In the genomic region with DNA sequence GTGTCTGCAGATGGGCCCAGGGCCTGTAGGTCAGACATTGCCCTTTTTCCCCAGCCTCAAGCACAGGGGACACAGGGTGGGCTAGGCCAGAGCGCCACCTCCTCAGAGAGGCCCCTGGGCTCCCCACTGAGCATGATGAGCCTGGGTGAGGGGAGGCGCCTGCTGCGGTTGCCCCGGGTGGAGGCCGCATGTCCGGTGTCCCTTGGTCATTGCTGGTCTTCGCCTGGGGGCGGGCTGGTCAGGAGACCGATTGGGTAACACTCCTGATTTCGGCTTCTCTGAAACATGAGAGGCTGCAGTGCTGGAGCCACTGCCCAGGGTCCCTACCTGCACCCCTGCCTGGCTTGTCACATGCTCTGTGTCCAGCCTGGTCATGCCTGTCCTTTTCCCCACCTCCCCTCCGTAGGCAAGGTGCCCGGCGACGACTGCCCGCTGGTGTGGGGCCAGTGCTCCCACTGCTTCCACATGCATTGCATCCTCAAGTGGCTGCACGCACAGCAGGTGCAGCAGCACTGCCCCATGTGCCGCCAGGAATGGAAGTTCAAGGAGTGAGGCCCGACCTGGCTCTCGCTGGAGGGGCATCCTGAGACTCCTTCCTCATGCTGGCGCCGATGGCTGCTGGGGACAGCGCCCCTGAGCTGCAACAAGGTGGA, we compare ENCODE assay signal across 2 cellular contexts.
TF ChIP-seq lines count a peak whose summit lies in the region.

No MANE protein-coding gene starts in this region.

TF ChIP-seq in Ishikawa, 13 proteins besides CTCF, POLR2A, EP300 and RAD21:
- TF ChIP-seq FOXM1 (IDR thresholded peaks at IDR 0.05; ENCODE audit: borderline replicate concordance, low read depth) (no peak), TAF1 (IDR thresholded peaks at IDR 0.05; ENCODE audit: low read depth) (no peak), CREB1 (IDR thresholded peaks at IDR 0.05; ENCODE audit: low read depth) (no peak), EGR1 (IDR thresholded peaks at IDR 0.05) (no peak), ZBTB7A (IDR thresholded peaks at IDR 0.05; ENCODE audit: low read depth) (no peak), CEBPB (IDR thresholded peaks at IDR 0.05) (0 out of 2 replicates have a peak, but pooled peaks have one; percentile 27)
- TF ChIP-seq, protein P1, sequence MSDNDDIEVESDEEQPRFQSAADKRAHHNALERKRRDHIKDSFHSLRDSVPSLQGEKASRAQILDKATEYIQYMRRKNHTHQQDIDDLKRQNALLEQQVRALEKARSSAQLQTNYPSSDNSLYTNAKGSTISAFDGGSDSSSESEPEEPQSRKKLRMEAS (IDR thresholded peaks at IDR 0.05), result 0 out of 2 replicates have a peak, but pooled peaks have one; percentile 14
- TF ChIP-seq, protein P2, sequence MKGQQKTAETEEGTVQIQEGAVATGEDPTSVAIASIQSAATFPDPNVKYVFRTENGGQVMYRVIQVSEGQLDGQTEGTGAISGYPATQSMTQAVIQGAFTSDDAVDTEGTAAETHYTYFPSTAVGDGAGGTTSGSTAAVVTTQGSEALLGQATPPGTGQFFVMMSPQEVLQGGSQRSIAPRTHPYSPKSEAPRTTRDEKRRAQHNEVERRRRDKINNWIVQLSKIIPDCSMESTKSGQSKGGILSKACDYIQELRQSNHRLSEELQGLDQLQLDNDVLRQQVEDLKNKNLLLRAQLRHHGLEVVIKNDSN (IDR thresholded peaks at IDR 0.05), result no peak

TF ChIP-seq in K562, 482 proteins besides CTCF, POLR2A, EP300 and RAD21 (continues in another document):
- TF ChIP-seq ZFP1 (CRISPR knock-in tag; IDR thresholded peaks at IDR 0.05), result no peak
- TF ChIP-seq KDM4B (IDR thresholded peaks at IDR 0.05; ENCODE audit: borderline replicate concordance in 2 of 2, low read depth in 1 of 2), result no peak
- TF ChIP-seq RAD51 (IDR thresholded peaks at IDR 0.05; ENCODE audit: borderline replicate concordance, low read depth), result no peak
- TF ChIP-seq PHF20 (IDR thresholded peaks at IDR 0.05; ENCODE audit: partially characterized antibody), result no peak
- TF ChIP-seq HMGN3 (IDR thresholded peaks at IDR 0.05; ENCODE audit: borderline replicate concordance, extremely low read depth, insufficient read length, low read depth, low read length), result peak; percentile 24
- TF ChIP-seq ZNF436 (CRISPR knock-in tag; IDR thresholded peaks at IDR 0.05), result no peak
- TF ChIP-seq ZNF165 (CRISPR knock-in tag; IDR thresholded peaks at IDR 0.05; ENCODE audit: borderline replicate concordance), result no peak
- TF ChIP-seq FOXM1 (IDR thresholded peaks at IDR 0.05; ENCODE audit: low read depth), result no peak
- 0 out of 2 replicates have a peak, but pooled peaks have one; percentile 24 for TF ChIP-seq FOXM1 (CRISPR knock-in tag; IDR thresholded peaks at IDR 0.05; ENCODE audit: low read depth)
- TF ChIP-seq ZNF699 (CRISPR knock-in tag; IDR thresholded peaks at IDR 0.05; ENCODE audit: insufficient replicate concordance), result no peak
- TF ChIP-seq POLR2G (IDR thresholded peaks at IDR 0.05; ENCODE audit: low read depth, low read length), result peak; percentile 88
- TF ChIP-seq CTBP1 (IDR thresholded peaks at IDR 0.05; ENCODE audit: borderline replicate concordance), result no peak
- no peak for TF ChIP-seq EP400 (IDR thresholded peaks at IDR 0.05)
- TF ChIP-seq, protein P3, sequence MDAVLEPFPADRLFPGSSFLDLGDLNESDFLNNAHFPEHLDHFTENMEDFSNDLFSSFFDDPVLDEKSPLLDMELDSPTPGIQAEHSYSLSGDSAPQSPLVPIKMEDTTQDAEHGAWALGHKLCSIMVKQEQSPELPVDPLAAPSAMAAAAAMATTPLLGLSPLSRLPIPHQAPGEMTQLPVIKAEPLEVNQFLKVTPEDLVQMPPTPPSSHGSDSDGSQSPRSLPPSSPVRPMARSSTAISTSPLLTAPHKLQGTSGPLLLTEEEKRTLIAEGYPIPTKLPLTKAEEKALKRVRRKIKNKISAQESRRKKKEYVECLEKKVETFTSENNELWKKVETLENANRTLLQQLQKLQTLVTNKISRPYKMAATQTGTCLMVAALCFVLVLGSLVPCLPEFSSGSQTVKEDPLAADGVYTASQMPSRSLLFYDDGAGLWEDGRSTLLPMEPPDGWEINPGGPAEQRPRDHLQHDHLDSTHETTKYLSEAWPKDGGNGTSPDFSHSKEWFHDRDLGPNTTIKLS (IDR thresholded peaks at IDR 0.05; ENCODE audit: borderline replicate concordance, low read depth), result no peak
- TF ChIP-seq POLR3G (IDR thresholded peaks at IDR 0.05; ENCODE audit: extremely low read depth, insufficient read length, insufficient replicate concordance), result no peak
- TF ChIP-seq GTF2A2 (tag; IDR thresholded peaks at IDR 0.05), result no peak
- no peak for TF ChIP-seq STAT5B (CRISPR knock-in tag; IDR thresholded peaks at IDR 0.05)
- no peak for TF ChIP-seq FOSL1 (tag; conservative IDR thresholded peaks at IDR 0.05)
- TF ChIP-seq, protein P4, sequence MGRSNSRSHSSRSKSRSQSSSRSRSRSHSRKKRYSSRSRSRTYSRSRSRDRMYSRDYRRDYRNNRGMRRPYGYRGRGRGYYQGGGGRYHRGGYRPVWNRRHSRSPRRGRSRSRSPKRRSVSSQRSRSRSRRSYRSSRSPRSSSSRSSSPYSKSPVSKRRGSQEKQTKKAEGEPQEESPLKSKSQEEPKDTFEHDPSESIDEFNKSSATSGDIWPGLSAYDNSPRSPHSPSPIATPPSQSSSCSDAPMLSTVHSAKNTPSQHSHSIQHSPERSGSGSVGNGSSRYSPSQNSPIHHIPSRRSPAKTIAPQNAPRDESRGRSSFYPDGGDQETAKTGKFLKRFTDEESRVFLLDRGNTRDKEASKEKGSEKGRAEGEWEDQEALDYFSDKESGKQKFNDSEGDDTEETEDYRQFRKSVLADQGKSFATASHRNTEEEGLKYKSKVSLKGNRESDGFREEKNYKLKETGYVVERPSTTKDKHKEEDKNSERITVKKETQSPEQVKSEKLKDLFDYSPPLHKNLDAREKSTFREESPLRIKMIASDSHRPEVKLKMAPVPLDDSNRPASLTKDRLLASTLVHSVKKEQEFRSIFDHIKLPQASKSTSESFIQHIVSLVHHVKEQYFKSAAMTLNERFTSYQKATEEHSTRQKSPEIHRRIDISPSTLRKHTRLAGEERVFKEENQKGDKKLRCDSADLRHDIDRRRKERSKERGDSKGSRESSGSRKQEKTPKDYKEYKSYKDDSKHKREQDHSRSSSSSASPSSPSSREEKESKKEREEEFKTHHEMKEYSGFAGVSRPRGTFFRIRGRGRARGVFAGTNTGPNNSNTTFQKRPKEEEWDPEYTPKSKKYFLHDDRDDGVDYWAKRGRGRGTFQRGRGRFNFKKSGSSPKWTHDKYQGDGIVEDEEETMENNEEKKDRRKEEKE (IDR thresholded peaks at IDR 0.05; ENCODE audit: borderline replicate concordance in 1 of 2, control insufficient read depth in 1 of 2, low read depth in 2 of 2, low read length in 1 of 2), result no peak
- TF ChIP-seq ZKSCAN8 (CRISPR knock-in tag; IDR thresholded peaks at IDR 0.05), result no peak
- peak; percentile 68 for TF ChIP-seq RBFOX2 (IDR thresholded peaks at IDR 0.05; ENCODE audit: low read depth, low read length)
- no peak for TF ChIP-seq ETV6 (IDR thresholded peaks at IDR 0.05; ENCODE audit: borderline replicate concordance in 1 of 2, low read depth in 2 of 2, low read length in 1 of 2)
- TF ChIP-seq ETV6 (CRISPR knock-in tag; IDR thresholded peaks at IDR 0.05; ENCODE audit: borderline replicate concordance), result no peak
- TF ChIP-seq, protein P5, sequence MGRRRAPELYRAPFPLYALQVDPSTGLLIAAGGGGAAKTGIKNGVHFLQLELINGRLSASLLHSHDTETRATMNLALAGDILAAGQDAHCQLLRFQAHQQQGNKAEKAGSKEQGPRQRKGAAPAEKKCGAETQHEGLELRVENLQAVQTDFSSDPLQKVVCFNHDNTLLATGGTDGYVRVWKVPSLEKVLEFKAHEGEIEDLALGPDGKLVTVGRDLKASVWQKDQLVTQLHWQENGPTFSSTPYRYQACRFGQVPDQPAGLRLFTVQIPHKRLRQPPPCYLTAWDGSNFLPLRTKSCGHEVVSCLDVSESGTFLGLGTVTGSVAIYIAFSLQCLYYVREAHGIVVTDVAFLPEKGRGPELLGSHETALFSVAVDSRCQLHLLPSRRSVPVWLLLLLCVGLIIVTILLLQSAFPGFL (CRISPR knock-in tag; IDR thresholded peaks at IDR 0.05), result no peak
- no peak for TF ChIP-seq BRD9 (IDR thresholded peaks at IDR 0.05; ENCODE audit: low read depth, partially characterized antibody)
- TF ChIP-seq, protein P6, sequence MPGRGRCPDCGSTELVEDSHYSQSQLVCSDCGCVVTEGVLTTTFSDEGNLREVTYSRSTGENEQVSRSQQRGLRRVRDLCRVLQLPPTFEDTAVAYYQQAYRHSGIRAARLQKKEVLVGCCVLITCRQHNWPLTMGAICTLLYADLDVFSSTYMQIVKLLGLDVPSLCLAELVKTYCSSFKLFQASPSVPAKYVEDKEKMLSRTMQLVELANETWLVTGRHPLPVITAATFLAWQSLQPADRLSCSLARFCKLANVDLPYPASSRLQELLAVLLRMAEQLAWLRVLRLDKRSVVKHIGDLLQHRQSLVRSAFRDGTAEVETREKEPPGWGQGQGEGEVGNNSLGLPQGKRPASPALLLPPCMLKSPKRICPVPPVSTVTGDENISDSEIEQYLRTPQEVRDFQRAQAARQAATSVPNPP (IDR thresholded peaks at IDR 0.05; ENCODE audit: borderline replicate concordance, insufficient read depth, insufficient read length), result no peak
- TF ChIP-seq, protein P7, sequence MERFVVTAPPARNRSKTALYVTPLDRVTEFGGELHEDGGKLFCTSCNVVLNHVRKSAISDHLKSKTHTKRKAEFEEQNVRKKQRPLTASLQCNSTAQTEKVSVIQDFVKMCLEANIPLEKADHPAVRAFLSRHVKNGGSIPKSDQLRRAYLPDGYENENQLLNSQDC (CRISPR knock-in tag; IDR thresholded peaks at IDR 0.05), result no peak
- TF ChIP-seq FOXJ2 (tag; IDR thresholded peaks at IDR 0.05), result no peak
- no peak for TF ChIP-seq DNMT1 (IDR thresholded peaks at IDR 0.05)
- TF ChIP-seq MED1 (CRISPR knock-in tag; IDR thresholded peaks at IDR 0.05; ENCODE audit: borderline replicate concordance), result no peak
- TF ChIP-seq, protein P8, sequence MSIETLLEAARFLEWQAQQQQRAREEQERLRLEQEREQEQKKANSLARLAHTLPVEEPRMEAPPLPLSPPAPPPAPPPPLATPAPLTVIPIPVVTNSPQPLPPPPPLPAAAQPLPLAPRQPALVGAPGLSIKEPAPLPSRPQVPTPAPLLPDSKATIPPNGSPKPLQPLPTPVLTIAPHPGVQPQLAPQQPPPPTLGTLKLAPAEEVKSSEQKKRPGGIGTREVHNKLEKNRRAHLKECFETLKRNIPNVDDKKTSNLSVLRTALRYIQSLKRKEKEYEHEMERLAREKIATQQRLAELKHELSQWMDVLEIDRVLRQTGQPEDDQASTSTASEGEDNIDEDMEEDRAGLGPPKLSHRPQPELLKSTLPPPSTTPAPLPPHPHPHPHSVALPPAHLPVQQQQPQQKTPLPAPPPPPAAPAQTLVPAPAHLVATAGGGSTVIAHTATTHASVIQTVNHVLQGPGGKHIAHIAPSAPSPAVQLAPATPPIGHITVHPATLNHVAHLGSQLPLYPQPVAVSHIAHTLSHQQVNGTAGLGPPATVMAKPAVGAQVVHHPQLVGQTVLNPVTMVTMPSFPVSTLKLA (conservative IDR thresholded peaks at IDR 0.05), result no peak
- TF ChIP-seq, protein P9, sequence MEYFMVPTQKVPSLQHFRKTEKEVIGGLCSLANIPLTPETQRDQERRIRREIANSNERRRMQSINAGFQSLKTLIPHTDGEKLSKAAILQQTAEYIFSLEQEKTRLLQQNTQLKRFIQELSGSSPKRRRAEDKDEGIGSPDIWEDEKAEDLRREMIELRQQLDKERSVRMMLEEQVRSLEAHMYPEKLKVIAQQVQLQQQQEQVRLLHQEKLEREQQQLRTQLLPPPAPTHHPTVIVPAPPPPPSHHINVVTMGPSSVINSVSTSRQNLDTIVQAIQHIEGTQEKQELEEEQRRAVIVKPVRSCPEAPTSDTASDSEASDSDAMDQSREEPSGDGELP (CRISPR knock-in tag; IDR thresholded peaks at IDR 0.05; ENCODE audit: borderline replicate concordance), result no peak
- TF ChIP-seq, protein P10, sequence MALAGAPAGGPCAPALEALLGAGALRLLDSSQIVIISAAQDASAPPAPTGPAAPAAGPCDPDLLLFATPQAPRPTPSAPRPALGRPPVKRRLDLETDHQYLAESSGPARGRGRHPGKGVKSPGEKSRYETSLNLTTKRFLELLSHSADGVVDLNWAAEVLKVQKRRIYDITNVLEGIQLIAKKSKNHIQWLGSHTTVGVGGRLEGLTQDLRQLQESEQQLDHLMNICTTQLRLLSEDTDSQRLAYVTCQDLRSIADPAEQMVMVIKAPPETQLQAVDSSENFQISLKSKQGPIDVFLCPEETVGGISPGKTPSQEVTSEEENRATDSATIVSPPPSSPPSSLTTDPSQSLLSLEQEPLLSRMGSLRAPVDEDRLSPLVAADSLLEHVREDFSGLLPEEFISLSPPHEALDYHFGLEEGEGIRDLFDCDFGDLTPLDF (CRISPR knock-in tag; IDR thresholded peaks at IDR 0.05), result no peak
- TF ChIP-seq SAFB (IDR thresholded peaks at IDR 0.05; ENCODE audit: borderline replicate concordance, low read depth, low read length), result no peak
- peak; percentile 26 for TF ChIP-seq KDM5B (IDR thresholded peaks at IDR 0.05; ENCODE audit: insufficient replicate concordance, low read depth, low read length)
- 0 out of 2 replicates have a peak, but pooled peaks have one; percentile 10 for TF ChIP-seq STAG1 (CRISPR knock-in tag; IDR thresholded peaks at IDR 0.05; ENCODE audit: borderline replicate concordance)
- no peak for TF ChIP-seq MAFK (IDR thresholded peaks at IDR 0.05; ENCODE audit: low read length)
- no peak for TF ChIP-seq FOXK2 (conservative IDR thresholded peaks at IDR 0.05 in 1 of 2, IDR thresholded peaks at IDR 0.05 in 1 of 2; ENCODE audit: low read depth in 2 of 2)
- TF ChIP-seq, protein P11, sequence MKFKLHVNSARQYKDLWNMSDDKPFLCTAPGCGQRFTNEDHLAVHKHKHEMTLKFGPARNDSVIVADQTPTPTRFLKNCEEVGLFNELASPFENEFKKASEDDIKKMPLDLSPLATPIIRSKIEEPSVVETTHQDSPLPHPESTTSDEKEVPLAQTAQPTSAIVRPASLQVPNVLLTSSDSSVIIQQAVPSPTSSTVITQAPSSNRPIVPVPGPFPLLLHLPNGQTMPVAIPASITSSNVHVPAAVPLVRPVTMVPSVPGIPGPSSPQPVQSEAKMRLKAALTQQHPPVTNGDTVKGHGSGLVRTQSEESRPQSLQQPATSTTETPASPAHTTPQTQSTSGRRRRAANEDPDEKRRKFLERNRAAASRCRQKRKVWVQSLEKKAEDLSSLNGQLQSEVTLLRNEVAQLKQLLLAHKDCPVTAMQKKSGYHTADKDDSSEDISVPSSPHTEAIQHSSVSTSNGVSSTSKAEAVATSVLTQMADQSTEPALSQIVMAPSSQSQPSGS (CRISPR knock-in tag; IDR thresholded peaks at IDR 0.05), result no peak
- TF ChIP-seq HNRNPH1 (optimal IDR thresholded peaks at IDR 0.05; ENCODE audit: low read depth, low read length), result no peak
- TF ChIP-seq TAF9B (IDR thresholded peaks at IDR 0.05; ENCODE audit: partially characterized antibody), result no peak
- TF ChIP-seq CBX5 (IDR thresholded peaks at IDR 0.05; ENCODE audit: borderline replicate concordance, low read depth), result no peak
- no peak for TF ChIP-seq ZNF780A (CRISPR knock-in tag; IDR thresholded peaks at IDR 0.05)
- TF ChIP-seq FUS (optimal IDR thresholded peaks at IDR 0.05; ENCODE audit: low read depth, low read length), result no peak
- TF ChIP-seq ZNF408 (CRISPR knock-in tag; IDR thresholded peaks at IDR 0.05; ENCODE audit: low read depth), result no peak
- no peak for TF ChIP-seq YBX1 (IDR thresholded peaks at IDR 0.05)
- peak; percentile 4 for TF ChIP-seq SIRT6 (IDR thresholded peaks at IDR 0.05; ENCODE audit: low read depth, low read length)
- TF ChIP-seq CSDE1 (IDR thresholded peaks at IDR 0.05), result no peak
- no peak for TF ChIP-seq CREBBP (IDR thresholded peaks at IDR 0.05; ENCODE audit: low read depth, low read length)
- TF ChIP-seq ZC3H4 (CRISPR knock-in tag; IDR thresholded peaks at IDR 0.05; ENCODE audit: borderline replicate concordance), result peak; percentile 59; the same call in 1 of the 2 replicates
